22 cellular contexts compared by ENCODE assay signal in the genomic region with DNA sequence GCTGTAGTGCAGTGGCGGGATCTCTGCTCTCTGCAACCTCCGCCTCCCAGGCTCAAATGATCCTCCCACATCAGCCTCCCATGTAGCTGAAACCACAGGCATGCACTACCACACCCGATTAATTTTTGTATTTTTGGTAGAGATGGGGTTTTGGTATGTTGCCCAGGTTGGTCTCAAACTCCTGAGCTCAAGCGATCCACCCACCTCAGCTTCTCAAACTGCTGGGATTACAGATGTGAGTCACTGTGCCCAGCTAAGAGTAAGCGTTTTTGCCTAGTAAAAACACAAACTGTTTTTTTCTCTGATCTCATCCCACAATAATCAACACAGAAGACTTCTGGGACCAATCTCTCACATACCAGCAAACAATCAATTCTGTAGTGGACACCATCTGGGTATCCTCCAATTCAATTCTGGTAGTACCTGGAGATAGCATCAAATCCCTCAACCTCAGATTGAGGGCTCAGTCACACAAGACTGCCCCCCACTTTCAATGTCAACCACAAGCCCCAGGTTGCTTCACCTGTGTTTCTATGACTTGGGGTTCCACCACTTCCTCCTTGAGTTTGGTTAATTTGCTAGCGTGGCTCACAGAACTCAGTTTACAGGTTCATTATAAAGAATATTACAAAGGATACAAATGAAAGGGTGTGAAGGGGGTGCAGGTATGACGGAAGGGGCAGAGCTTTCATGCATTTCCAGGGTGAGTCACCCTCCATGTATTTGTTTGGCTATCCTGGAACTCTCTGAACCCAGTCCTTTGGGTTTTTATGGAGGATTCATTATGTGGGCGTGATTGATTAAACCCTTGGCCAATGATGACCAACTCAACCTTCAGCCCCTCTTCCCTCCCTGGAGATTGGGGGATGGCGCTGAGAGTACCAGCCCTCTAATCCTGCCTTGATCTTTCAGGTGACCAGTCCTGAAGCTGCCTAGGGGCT. TPM values are rescaled to one million over a fixed set of nuclear protein-coding genes. Genes with fewer than 3 reads are reported as not detected.
DNase-seq lines count a peak whose midpoint lies in the region; ATAC-seq, FAIRE-seq and TF ChIP-seq lines count a peak whose summit lies in the region.
"Had no signal": no experiment of that assay in that cellular context is flagged by ENCODE, and none has a peak within 500 bp of the region (broad histone marks: within the 10 kb centered on the region; RNA-seq: fewer than 3 reads in every experiment).

No MANE protein-coding gene starts in this region.

- CTCF ChIA-PET in activated CD4-positive, alpha-beta memory T cell treated with anti-CD3 and anti-CD28 coated beads, Interleukin-2, amount 10 ng/mL, durations not matched to agents 7 days and 5 days (lab: Charles Lee) = no interaction called here

- H3K9ac ChIP-seq in mesenchymal stem cell (ENCODE audit: low read length) = no peak overlapping the region
- H3K9ac ChIP-seq: BLaER1 treated with 17β-estradiol and CSF1 and Interleukin-3, amounts not matched to agents 10 nM and 100 nM had no signal

- no peak overlapping the region for H2AFZ ChIP-seq in mesenchymal stem cell (ENCODE audit: low read depth, low read length)

- no peak for TF ChIP-seq POLR2A in H54 (IDR thresholded peaks at IDR 0.05; ENCODE audit: low read depth, low read length)

- no peak overlapping the region for H3K4me3 ChIP-seq in mesenchymal stem cell (ENCODE audit: insufficient read depth in 1 of 2, low read depth in 1 of 2, low read length in 2 of 2)
- H3K4me3 ChIP-seq: adrenal gland; BLaER1 treated with 17β-estradiol and CSF1 and Interleukin-3, amounts not matched to agents 10 nM and 100 nM had no signal

- H3K27ac Mint-ChIP-seq in activated CD4-positive, alpha-beta memory T cell treated with anti-CD3 and anti-CD28 coated beads, Interleukin-2, amount 10 ng/mL, durations not matched to agents 7 days and 5 days = no peak overlapping the region
- H3K27ac Mint-ChIP-seq: mesothelial cell of epicardium, nephron progenitor cell had no signal

- H3K18ac ChIP-seq in mesenchymal stem cell (ENCODE audit: low read depth in 1 of 2, low read length in 2 of 2) = no peak overlapping the region

- H3K27ac ChIP-seq in mesenchymal stem cell (ENCODE audit: low read length, poor library complexity, severe bottlenecking) = no peak overlapping the region
- H3K27ac ChIP-seq: adrenal gland; BLaER1 treated with 17β-estradiol and CSF1 and Interleukin-3, amounts not matched to agents 10 nM and 100 nM had no signal

- FAIRE-seq in H54 (lab: Jason Lieb, UNC) = peak; percentile 23
- FAIRE-seq: GM12892 had no signal

- 84% methylated on average over 6 of the region's 9 CpGs for WGBS in mesenchymal stem cell

- no peaks in the 10 kb centered on the region for H3K4me1 ChIP-seq in mesenchymal stem cell (ENCODE audit: control insufficient read depth, insufficient read depth, low read depth, low read length)
- H3K4me1 ChIP-seq: adrenal gland had no signal

- no peak overlapping the region for H2BK120ac ChIP-seq in mesenchymal stem cell (ENCODE audit: low read depth, low read length)

- H4K8ac ChIP-seq in mesenchymal stem cell (ENCODE audit: low read length) = no peak overlapping the region

- H3K9me3 Mint-ChIP-seq in activated CD4-positive, alpha-beta memory T cell treated with anti-CD3 and anti-CD28 coated beads, Interleukin-2, amount 10 ng/mL, durations not matched to agents 7 days and 5 days = no peaks in the 10 kb centered on the region
- H3K9me3 Mint-ChIP-seq: mesothelial cell of epicardium, nephron progenitor cell had no signal

- DNase-seq in activated gamma-delta T cell treated with Interleukin-2 at 50 U/mL for 16 hours (peak; percentile 5), activated gamma-delta T cell (lab: John Stamatoyannopoulos, UW) (no peak), H54 (ENCODE audit: insufficient read length, low spot score) (no peak), mesenchymal stem cell (no peak), NCI-H2081 (lab: John Stamatoyannopoulos, UW) (no peak)
- DNase-seq in activated CD4-positive, alpha-beta memory T cell treated with anti-CD3 and anti-CD28 coated beads, Interleukin-2, amount 10 ng/mL, durations not matched to agents 7 days and 5 days = peak; percentile 29
- DNase-seq: activated T-cell treated with anti-CD3 and anti-CD28 coated beads, Interleukin-2, amount 50 U/mL, for 1 hour; adrenal gland; dermis blood vessel endothelial cell; erythroblast; left cardiac atrium; NCI-H1105 treated with DMSO at 0.1 percent for 48 hours; NCI-H2107; NCI-H524; nephron progenitor cell; posterior cingulate gyrus had no signal

- no peak overlapping the region for H2BK12ac ChIP-seq in mesenchymal stem cell (ENCODE audit: low read length in 2 of 2)

- no peak overlapping the region for H3K14ac ChIP-seq in mesenchymal stem cell (ENCODE audit: low read length in 2 of 2)

- no peak overlapping the region for H3K4me3 Mint-ChIP-seq in activated CD4-positive, alpha-beta memory T cell treated with anti-CD3 and anti-CD28 coated beads, Interleukin-2, amount 10 ng/mL, durations not matched to agents 7 days and 5 days
- H3K4me3 Mint-ChIP-seq: mesothelial cell of epicardium, nephron progenitor cell had no signal

- H3K4ac ChIP-seq in mesenchymal stem cell (ENCODE audit: low read depth in 1 of 2, low read length in 2 of 2) = no peak overlapping the region

- peaks cover 10% of the 10 kb centered on the region for H3K4me1 Mint-ChIP-seq in activated CD4-positive, alpha-beta memory T cell treated with anti-CD3 and anti-CD28 coated beads, Interleukin-2, amount 10 ng/mL, durations not matched to agents 7 days and 5 days

- no peak for ATAC-seq in GM21619 (IDR thresholded peaks at IDR 0.05; ENCODE audit: unreplicated experiment)
- no peak for ATAC-seq in HG02970 (IDR thresholded peaks at IDR 0.05; ENCODE audit: low FRiP score, unreplicated experiment)
- ATAC-seq: left cardiac atrium, Right ventricle myocardium inferior had no signal

- no peak overlapping the region for H2AK5ac ChIP-seq in mesenchymal stem cell (ENCODE audit: low read length, severe bottlenecking)

- H3K36me3 ChIP-seq in mesenchymal stem cell (ENCODE audit: control insufficient read depth in 1 of 2, insufficient read depth in 2 of 2, low read depth in 1 of 2, low read length in 2 of 2) = no peaks in the 10 kb centered on the region
- H3K36me3 ChIP-seq: adrenal gland; BLaER1 treated with 17β-estradiol and CSF1 and Interleukin-3, amounts not matched to agents 10 nM and 100 nM had no signal

- H3K9me3 ChIP-seq in mesenchymal stem cell (ENCODE audit: control insufficient read depth, low read length) = no peaks in the 10 kb centered on the region
- H3K9me3 ChIP-seq: adrenal gland; BLaER1 treated with 17β-estradiol and CSF1 and Interleukin-3, amounts not matched to agents 10 nM and 100 nM had no signal

- no peak overlapping the region for H2BK15ac ChIP-seq in mesenchymal stem cell (ENCODE audit: low read depth, poor library complexity, severe bottlenecking)

- H3K79me1 ChIP-seq in mesenchymal stem cell (replicated peaks; ENCODE audit: low read length, poor library complexity, severe bottlenecking) = no peaks in the 10 kb centered on the region

- no peak overlapping the region for H4K91ac ChIP-seq in mesenchymal stem cell (ENCODE audit: low read length)

- no peaks in the 10 kb centered on the region for H3K27me3 ChIP-seq in mesenchymal stem cell (ENCODE audit: control insufficient read depth in 1 of 2, insufficient read depth in 1 of 2, low read length in 2 of 2)
- H3K27me3 ChIP-seq: adrenal gland; BLaER1 treated with 17β-estradiol and CSF1 and Interleukin-3, amounts not matched to agents 10 nM and 100 nM had no signal

- no peak overlapping the region for H3K23ac ChIP-seq in mesenchymal stem cell (ENCODE audit: low read length in 2 of 2)

- POLR2A ChIA-PET in activated CD4-positive, alpha-beta memory T cell treated with anti-CD3 and anti-CD28 coated beads, Interleukin-2, amount 10 ng/mL, durations not matched to agents 7 days and 5 days (lab: Charles Lee) = no interaction called here

- no peak overlapping the region for H2BK5ac ChIP-seq in mesenchymal stem cell (ENCODE audit: low read depth, low read length, poor library complexity, severe bottlenecking)

- no peaks in the 10 kb centered on the region for H3K36me3 Mint-ChIP-seq in activated CD4-positive, alpha-beta memory T cell treated with anti-CD3 and anti-CD28 coated beads, Interleukin-2, amount 10 ng/mL, durations not matched to agents 7 days and 5 days (ENCODE audit: low read depth)
- H3K36me3 Mint-ChIP-seq: mesothelial cell of epicardium had no signal

- H3K27me3 Mint-ChIP-seq in activated CD4-positive, alpha-beta memory T cell treated with anti-CD3 and anti-CD28 coated beads, Interleukin-2, amount 10 ng/mL, durations not matched to agents 7 days and 5 days = peaks cover 12% of the 10 kb centered on the region

- peak overlapping the region; percentile 16 for H3K4me2 ChIP-seq in mesenchymal stem cell (ENCODE audit: low read length, poor library complexity, severe bottlenecking)
- H3K4me2 ChIP-seq: BLaER1 treated with 17β-estradiol and CSF1 and Interleukin-3, amounts not matched to agents 10 nM and 100 nM had no signal

RNA-seq across cellular contexts. Expression of a gene that starts 40.0 kb away (rescaled TPM):
- total RNA-seq in activated CD4-positive, alpha-beta memory T cell treated with anti-CD3 and anti-CD28 coated beads, Interleukin-2, amount 10 ng/mL, durations not matched to agents 7 days and 5 days = 1 to 10 TPM; 4.5 TPM
- 7.9 TPM for polyA plus RNA-seq in mesenchymal stem cell (2013, experiment 1 of 2)
- polyA plus RNA-seq in mesenchymal stem cell (2013, experiment 2 of 2) = 7.8 TPM

Comparison
In these comparisons a context has a peak if more than half of its experiments do, and no peak if none do; other contexts are left out.
1. DNase-seq: peak in activated gamma-delta T cell treated with Interleukin-2 at 50 U/mL for 16 hours (single experiment) and activated CD4-positive, alpha-beta memory T cell treated with anti-CD3 and anti-CD28 coated beads, Interleukin-2, amount 10 ng/mL, durations not matched to agents 7 days and 5 days (single experiment); none in activated gamma-delta T cell (single experiment), H54 (single experiment), mesenchymal stem cell (single experiment) and NCI-H2081 (0 of 2).